Comparison of ENCODE assay signal across 1 cellular context in genomic region chr7:131104611-131105293, GRCh38.
TF ChIP-seq lines count a peak whose summit lies in the region.

No MANE protein-coding gene starts in this region.

TF ChIP-seq in H1, 55 proteins besides CTCF, POLR2A, EP300 and RAD21 (continued from another document):
- TF ChIP-seq, protein P1, sequence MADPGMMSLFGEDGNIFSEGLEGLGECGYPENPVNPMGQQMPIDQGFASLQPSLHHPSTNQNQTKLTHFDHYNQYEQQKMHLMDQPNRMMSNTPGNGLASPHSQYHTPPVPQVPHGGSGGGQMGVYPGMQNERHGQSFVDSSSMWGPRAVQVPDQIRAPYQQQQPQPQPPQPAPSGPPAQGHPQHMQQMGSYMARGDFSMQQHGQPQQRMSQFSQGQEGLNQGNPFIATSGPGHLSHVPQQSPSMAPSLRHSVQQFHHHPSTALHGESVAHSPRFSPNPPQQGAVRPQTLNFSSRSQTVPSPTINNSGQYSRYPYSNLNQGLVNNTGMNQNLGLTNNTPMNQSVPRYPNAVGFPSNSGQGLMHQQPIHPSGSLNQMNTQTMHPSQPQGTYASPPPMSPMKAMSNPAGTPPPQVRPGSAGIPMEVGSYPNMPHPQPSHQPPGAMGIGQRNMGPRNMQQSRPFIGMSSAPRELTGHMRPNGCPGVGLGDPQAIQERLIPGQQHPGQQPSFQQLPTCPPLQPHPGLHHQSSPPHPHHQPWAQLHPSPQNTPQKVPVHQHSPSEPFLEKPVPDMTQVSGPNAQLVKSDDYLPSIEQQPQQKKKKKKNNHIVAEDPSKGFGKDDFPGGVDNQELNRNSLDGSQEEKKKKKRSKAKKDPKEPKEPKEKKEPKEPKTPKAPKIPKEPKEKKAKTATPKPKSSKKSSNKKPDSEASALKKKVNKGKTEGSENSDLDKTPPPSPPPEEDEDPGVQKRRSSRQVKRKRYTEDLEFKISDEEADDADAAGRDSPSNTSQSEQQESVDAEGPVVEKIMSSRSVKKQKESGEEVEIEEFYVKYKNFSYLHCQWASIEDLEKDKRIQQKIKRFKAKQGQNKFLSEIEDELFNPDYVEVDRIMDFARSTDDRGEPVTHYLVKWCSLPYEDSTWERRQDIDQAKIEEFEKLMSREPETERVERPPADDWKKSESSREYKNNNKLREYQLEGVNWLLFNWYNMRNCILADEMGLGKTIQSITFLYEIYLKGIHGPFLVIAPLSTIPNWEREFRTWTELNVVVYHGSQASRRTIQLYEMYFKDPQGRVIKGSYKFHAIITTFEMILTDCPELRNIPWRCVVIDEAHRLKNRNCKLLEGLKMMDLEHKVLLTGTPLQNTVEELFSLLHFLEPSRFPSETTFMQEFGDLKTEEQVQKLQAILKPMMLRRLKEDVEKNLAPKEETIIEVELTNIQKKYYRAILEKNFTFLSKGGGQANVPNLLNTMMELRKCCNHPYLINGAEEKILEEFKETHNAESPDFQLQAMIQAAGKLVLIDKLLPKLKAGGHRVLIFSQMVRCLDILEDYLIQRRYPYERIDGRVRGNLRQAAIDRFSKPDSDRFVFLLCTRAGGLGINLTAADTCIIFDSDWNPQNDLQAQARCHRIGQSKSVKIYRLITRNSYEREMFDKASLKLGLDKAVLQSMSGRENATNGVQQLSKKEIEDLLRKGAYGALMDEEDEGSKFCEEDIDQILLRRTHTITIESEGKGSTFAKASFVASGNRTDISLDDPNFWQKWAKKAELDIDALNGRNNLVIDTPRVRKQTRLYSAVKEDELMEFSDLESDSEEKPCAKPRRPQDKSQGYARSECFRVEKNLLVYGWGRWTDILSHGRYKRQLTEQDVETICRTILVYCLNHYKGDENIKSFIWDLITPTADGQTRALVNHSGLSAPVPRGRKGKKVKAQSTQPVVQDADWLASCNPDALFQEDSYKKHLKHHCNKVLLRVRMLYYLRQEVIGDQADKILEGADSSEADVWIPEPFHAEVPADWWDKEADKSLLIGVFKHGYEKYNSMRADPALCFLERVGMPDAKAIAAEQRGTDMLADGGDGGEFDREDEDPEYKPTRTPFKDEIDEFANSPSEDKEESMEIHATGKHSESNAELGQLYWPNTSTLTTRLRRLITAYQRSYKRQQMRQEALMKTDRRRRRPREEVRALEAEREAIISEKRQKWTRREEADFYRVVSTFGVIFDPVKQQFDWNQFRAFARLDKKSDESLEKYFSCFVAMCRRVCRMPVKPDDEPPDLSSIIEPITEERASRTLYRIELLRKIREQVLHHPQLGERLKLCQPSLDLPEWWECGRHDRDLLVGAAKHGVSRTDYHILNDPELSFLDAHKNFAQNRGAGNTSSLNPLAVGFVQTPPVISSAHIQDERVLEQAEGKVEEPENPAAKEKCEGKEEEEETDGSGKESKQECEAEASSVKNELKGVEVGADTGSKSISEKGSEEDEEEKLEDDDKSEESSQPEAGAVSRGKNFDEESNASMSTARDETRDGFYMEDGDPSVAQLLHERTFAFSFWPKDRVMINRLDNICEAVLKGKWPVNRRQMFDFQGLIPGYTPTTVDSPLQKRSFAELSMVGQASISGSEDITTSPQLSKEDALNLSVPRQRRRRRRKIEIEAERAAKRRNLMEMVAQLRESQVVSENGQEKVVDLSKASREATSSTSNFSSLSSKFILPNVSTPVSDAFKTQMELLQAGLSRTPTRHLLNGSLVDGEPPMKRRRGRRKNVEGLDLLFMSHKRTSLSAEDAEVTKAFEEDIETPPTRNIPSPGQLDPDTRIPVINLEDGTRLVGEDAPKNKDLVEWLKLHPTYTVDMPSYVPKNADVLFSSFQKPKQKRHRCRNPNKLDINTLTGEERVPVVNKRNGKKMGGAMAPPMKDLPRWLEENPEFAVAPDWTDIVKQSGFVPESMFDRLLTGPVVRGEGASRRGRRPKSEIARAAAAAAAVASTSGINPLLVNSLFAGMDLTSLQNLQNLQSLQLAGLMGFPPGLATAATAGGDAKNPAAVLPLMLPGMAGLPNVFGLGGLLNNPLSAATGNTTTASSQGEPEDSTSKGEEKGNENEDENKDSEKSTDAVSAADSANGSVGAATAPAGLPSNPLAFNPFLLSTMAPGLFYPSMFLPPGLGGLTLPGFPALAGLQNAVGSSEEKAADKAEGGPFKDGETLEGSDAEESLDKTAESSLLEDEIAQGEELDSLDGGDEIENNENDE (IDR thresholded peaks at IDR 0.05; ENCODE audit: insufficient replicate concordance, low read length): no peak
- TF ChIP-seq NRF1 (IDR thresholded peaks at IDR 0.05; ENCODE audit: low read depth, low read length) (no peak), SAP30 (IDR thresholded peaks at IDR 0.05; ENCODE audit: insufficient read depth, insufficient replicate concordance, low read length) (no peak)
